Comparison of ENCODE assay signal across 2 cellular contexts in genomic region chr3:52429031-52429430, GRCh38.
TF ChIP-seq lines count a peak whose summit lies in the region.

No MANE protein-coding gene starts in this region.

TF ChIP-seq in GM23338, 12 proteins besides CTCF, POLR2A, EP300 and RAD21:
- TF ChIP-seq, protein P1, sequence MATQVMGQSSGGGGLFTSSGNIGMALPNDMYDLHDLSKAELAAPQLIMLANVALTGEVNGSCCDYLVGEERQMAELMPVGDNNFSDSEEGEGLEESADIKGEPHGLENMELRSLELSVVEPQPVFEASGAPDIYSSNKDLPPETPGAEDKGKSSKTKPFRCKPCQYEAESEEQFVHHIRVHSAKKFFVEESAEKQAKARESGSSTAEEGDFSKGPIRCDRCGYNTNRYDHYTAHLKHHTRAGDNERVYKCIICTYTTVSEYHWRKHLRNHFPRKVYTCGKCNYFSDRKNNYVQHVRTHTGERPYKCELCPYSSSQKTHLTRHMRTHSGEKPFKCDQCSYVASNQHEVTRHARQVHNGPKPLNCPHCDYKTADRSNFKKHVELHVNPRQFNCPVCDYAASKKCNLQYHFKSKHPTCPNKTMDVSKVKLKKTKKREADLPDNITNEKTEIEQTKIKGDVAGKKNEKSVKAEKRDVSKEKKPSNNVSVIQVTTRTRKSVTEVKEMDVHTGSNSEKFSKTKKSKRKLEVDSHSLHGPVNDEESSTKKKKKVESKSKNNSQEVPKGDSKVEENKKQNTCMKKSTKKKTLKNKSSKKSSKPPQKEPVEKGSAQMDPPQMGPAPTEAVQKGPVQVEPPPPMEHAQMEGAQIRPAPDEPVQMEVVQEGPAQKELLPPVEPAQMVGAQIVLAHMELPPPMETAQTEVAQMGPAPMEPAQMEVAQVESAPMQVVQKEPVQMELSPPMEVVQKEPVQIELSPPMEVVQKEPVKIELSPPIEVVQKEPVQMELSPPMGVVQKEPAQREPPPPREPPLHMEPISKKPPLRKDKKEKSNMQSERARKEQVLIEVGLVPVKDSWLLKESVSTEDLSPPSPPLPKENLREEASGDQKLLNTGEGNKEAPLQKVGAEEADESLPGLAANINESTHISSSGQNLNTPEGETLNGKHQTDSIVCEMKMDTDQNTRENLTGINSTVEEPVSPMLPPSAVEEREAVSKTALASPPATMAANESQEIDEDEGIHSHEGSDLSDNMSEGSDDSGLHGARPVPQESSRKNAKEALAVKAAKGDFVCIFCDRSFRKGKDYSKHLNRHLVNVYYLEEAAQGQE (IDR thresholded peaks at IDR 0.05; ENCODE audit: unreplicated experiment): no peak
- TF ChIP-seq POLR2AphosphoS5 (IDR thresholded peaks at IDR 0.05; ENCODE audit: low read depth): no peak
- TF ChIP-seq EZH2phosphoT487 (IDR thresholded peaks at IDR 0.05; ENCODE audit: unreplicated experiment): no peak
- TF ChIP-seq, protein P2, sequence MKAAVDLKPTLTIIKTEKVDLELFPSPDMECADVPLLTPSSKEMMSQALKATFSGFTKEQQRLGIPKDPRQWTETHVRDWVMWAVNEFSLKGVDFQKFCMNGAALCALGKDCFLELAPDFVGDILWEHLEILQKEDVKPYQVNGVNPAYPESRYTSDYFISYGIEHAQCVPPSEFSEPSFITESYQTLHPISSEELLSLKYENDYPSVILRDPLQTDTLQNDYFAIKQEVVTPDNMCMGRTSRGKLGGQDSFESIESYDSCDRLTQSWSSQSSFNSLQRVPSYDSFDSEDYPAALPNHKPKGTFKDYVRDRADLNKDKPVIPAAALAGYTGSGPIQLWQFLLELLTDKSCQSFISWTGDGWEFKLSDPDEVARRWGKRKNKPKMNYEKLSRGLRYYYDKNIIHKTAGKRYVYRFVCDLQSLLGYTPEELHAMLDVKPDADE (IDR thresholded peaks at IDR 0.05): no peak
- TF ChIP-seq, protein P3, sequence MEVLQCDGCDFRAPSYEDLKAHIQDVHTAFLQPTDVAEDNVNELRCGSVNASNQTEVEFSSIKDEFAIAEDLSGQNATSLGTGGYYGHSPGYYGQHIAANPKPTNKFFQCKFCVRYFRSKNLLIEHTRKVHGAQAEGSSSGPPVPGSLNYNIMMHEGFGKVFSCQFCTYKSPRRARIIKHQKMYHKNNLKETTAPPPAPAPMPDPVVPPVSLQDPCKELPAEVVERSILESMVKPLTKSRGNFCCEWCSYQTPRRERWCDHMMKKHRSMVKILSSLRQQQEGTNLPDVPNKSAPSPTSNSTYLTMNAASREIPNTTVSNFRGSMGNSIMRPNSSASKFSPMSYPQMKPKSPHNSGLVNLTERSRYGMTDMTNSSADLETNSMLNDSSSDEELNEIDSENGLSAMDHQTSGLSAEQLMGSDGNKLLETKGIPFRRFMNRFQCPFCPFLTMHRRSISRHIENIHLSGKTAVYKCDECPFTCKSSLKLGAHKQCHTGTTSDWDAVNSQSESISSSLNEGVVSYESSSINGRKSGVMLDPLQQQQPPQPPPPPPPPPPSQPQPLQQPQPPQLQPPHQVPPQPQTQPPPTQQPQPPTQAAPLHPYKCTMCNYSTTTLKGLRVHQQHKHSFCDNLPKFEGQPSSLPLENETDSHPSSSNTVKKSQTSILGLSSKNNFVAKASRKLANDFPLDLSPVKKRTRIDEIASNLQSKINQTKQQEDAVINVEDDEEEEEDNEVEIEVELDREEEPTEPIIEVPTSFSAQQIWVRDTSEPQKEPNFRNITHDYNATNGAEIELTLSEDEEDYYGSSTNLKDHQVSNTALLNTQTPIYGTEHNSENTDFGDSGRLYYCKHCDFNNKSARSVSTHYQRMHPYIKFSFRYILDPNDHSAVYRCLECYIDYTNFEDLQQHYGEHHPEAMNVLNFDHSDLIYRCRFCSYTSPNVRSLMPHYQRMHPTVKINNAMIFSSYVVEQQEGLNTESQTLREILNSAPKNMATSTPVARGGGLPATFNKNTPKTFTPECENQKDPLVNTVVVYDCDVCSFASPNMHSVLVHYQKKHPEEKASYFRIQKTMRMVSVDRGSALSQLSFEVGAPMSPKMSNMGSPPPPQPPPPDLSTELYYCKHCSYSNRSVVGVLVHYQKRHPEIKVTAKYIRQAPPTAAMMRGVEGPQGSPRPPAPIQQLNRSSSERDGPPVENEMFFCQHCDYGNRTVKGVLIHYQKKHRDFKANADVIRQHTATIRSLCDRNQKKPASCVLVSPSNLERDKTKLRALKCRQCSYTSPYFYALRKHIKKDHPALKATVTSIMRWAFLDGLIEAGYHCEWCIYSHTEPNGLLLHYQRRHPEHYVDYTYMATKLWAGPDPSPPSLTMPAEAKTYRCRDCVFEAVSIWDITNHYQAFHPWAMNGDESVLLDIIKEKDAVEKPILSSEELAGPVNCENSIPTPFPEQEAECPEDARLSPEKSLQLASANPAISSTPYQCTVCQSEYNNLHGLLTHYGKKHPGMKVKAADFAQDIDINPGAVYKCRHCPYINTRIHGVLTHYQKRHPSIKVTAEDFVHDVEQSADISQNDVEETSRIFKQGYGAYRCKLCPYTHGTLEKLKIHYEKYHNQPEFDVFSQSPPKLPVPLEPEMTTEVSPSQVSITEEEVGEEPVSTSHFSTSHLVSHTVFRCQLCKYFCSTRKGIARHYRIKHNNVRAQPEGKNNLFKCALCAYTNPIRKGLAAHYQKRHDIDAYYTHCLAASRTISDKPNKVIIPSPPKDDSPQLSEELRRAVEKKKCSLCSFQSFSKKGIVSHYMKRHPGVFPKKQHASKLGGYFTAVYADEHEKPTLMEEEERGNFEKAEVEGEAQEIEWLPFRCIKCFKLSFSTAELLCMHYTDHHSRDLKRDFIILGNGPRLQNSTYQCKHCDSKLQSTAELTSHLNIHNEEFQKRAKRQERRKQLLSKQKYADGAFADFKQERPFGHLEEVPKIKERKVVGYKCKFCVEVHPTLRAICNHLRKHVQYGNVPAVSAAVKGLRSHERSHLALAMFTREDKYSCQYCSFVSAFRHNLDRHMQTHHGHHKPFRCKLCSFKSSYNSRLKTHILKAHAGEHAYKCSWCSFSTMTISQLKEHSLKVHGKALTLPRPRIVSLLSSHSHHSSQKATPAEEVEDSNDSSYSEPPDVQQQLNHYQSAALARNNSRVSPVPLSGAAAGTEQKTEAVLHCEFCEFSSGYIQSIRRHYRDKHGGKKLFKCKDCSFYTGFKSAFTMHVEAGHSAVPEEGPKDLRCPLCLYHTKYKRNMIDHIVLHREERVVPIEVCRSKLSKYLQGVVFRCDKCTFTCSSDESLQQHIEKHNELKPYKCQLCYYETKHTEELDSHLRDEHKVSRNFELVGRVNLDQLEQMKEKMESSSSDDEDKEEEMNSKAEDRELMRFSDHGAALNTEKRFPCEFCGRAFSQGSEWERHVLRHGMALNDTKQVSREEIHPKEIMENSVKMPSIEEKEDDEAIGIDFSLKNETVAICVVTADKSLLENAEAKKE (CRISPR knock-in tag; IDR thresholded peaks at IDR 0.05): no peak
- no peak for TF ChIP-seq CREB1 (CRISPR knock-in tag; IDR thresholded peaks at IDR 0.05; ENCODE audit: low read depth)
- no peak for TF ChIP-seq ZNF331 (CRISPR knock-in tag; IDR thresholded peaks at IDR 0.05; ENCODE audit: low read depth)
- no peak for TF ChIP-seq NANOG (IDR thresholded peaks at IDR 0.05; ENCODE audit: borderline replicate concordance)
- no peak for TF ChIP-seq STAT1 (IDR thresholded peaks at IDR 0.05; ENCODE audit: unreplicated experiment)
- TF ChIP-seq ZNF114 (CRISPR knock-in tag; IDR thresholded peaks at IDR 0.05): no peak
- TF ChIP-seq EZH2 (IDR thresholded peaks at IDR 0.05; ENCODE audit: low read depth, unreplicated experiment): no peak
- TF ChIP-seq JUNB (IDR thresholded peaks at IDR 0.05; ENCODE audit: unreplicated experiment): no peak
TF ChIP-seq in GM23338: peak in this region for 0.

TF ChIP-seq in GM12878, 131 proteins besides CTCF, POLR2A, EP300 and RAD21 (continues in another document):
- TF ChIP-seq FOXM1 (IDR thresholded peaks at IDR 0.05; ENCODE audit: low read depth, low read length) (no peak), BCLAF1 (IDR thresholded peaks at IDR 0.05) (no peak), RELA (IDR thresholded peaks at IDR 0.05; ENCODE audit: borderline replicate concordance, partially characterized antibody) (no peak), KAT2A (conservative IDR thresholded peaks at IDR 0.05; ENCODE audit: control insufficient read depth, low read depth, low read length) (no peak), MEF2B (IDR thresholded peaks at IDR 0.05; ENCODE audit: partially characterized antibody, poor library complexity, severe bottlenecking) (no peak), SP1 (IDR thresholded peaks at IDR 0.05; ENCODE audit: low read depth, low read length) (no peak), SMARCA5 (IDR thresholded peaks at IDR 0.05) (no peak), E2F8 (IDR thresholded peaks at IDR 0.05; ENCODE audit: low read depth, partially characterized antibody) (no peak), BMI1 (IDR thresholded peaks at IDR 0.05; ENCODE audit: borderline replicate concordance) (no peak), BCL11A (IDR thresholded peaks at IDR 0.05; ENCODE audit: low read depth, low read length) (no peak), ZNF384 (IDR thresholded peaks at IDR 0.05; ENCODE audit: borderline replicate concordance, low read depth, low read length) (no peak), DPF2 (IDR thresholded peaks at IDR 0.05) (no peak)
- TF ChIP-seq, protein P1 (IDR thresholded peaks at IDR 0.05; ENCODE audit: low read depth, low read length): no peak
- TF ChIP-seq, protein P4, sequence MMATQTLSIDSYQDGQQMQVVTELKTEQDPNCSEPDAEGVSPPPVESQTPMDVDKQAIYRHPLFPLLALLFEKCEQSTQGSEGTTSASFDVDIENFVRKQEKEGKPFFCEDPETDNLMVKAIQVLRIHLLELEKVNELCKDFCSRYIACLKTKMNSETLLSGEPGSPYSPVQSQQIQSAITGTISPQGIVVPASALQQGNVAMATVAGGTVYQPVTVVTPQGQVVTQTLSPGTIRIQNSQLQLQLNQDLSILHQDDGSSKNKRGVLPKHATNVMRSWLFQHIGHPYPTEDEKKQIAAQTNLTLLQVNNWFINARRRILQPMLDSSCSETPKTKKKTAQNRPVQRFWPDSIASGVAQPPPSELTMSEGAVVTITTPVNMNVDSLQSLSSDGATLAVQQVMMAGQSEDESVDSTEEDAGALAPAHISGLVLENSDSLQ (IDR thresholded peaks at IDR 0.05): no peak
- TF ChIP-seq, protein P5, sequence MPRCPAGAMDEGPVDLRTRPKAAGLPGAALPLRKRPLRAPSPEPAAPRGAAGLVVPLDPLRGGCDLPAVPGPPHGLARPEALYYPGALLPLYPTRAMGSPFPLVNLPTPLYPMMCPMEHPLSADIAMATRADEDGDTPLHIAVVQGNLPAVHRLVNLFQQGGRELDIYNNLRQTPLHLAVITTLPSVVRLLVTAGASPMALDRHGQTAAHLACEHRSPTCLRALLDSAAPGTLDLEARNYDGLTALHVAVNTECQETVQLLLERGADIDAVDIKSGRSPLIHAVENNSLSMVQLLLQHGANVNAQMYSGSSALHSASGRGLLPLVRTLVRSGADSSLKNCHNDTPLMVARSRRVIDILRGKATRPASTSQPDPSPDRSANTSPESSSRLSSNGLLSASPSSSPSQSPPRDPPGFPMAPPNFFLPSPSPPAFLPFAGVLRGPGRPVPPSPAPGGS (IDR thresholded peaks at IDR 0.05; ENCODE audit: borderline replicate concordance, insufficient read depth, low read depth, low read length, poor library complexity, severe bottlenecking): no peak
